22 cellular contexts compared by ENCODE assay signal in genomic region chr1:89779541-89779940, GRCh38. TPM values are rescaled to one million over a fixed set of nuclear protein-coding genes. Genes with fewer than 3 reads are reported as not detected.
DNase-seq lines count a peak whose midpoint lies in the region; ATAC-seq and TF ChIP-seq lines count a peak whose summit lies in the region.
"Had no signal": no experiment of that assay in that cellular context is flagged by ENCODE, and none has a peak within 500 bp of the region (broad histone marks: within the 10 kb centered on the region; RNA-seq: fewer than 3 reads in every experiment).

No MANE protein-coding gene starts in this region.

- H3K4me1 ChIP-seq in GM23338 (ENCODE audit: insufficient read depth): no peaks in the 10 kb centered on the region

- H3F3A ChIP-seq in GM23338 (replicated peaks; ENCODE audit: low read depth): no peaks in the 10 kb centered on the region

- H4K20me1 ChIP-seq in GM23338 (replicated peaks; ENCODE audit: insufficient read depth): no peaks in the 10 kb centered on the region

- H3K4me1 Mint-ChIP-seq in activated CD8-positive, alpha-beta T cell treated with anti-CD3 and anti-CD28 coated beads for 36 hours (ENCODE audit: low read depth): peaks cover 58% of the 10 kb centered on the region
- peaks cover 35% of the 10 kb centered on the region for H3K4me1 Mint-ChIP-seq in activated CD8-positive, alpha-beta T cell treated with anti-CD3 and anti-CD28 coated beads, Interleukin-2, amount 10 ng/mL, durations not matched to agents 7 days and 5 days (ENCODE audit: low read depth)
- peaks cover 3% of the 10 kb centered on the region; the same call in 2 of the 3 replicates for H3K4me1 Mint-ChIP-seq in GM23338
- H3K4me1 Mint-ChIP-seq in activated T-helper 2 cell treated with anti-CD3 and anti-CD28 coated beads, Interferon-gamma antibody, Interleukin-2, Interleukin-4, amounts not matched to agents 10 μg/mL and 5 μg/mL and 100 μg/mL, durations not matched to agents 14 hours and 24 hours and 36 hours (ENCODE audit: low read depth): peaks cover 46% of the 10 kb centered on the region

- POLR2A ChIA-PET in activated CD8-positive, alpha-beta T cell treated with anti-CD3 and anti-CD28 coated beads for 36 hours (lab: Charles Lee): interaction anchor here (3.0 kb wide), 1 partner anchor 16 kb away, joined by 15 read pairs; no protein-coding TSS in a partner anchor
- POLR2A ChIA-PET in activated CD8-positive, alpha-beta T cell treated with anti-CD3 and anti-CD28 coated beads, Interleukin-2, amount 10 ng/mL, durations not matched to agents 7 days and 5 days (lab: Charles Lee): no interaction called here

- peak overlapping the region; percentile 32; the same call in 1 of the 2 replicates for H2AFZ ChIP-seq in GM23338

- no peak overlapping the region for H3K4me3 Mint-ChIP-seq in activated CD8-positive, alpha-beta T cell treated with anti-CD3 and anti-CD28 coated beads for 36 hours
- H3K4me3 Mint-ChIP-seq in activated CD8-positive, alpha-beta T cell treated with anti-CD3 and anti-CD28 coated beads, Interleukin-2, amount 10 ng/mL, durations not matched to agents 7 days and 5 days: no peak overlapping the region
- no peak overlapping the region for H3K4me3 Mint-ChIP-seq in GM23338
- H3K4me3 Mint-ChIP-seq in activated T-helper 2 cell treated with anti-CD3 and anti-CD28 coated beads, Interferon-gamma antibody, Interleukin-2, Interleukin-4, amounts not matched to agents 10 μg/mL and 5 μg/mL and 100 μg/mL, durations not matched to agents 14 hours and 24 hours and 36 hours (ENCODE audit: low read depth): no peak overlapping the region
- H3K4me3 Mint-ChIP-seq: CD4-positive, alpha-beta memory T cell; IgD-negative memory B cell had no signal

- H3K27ac ChIP-seq in GM23338 (ENCODE audit: low read depth): no peak overlapping the region
- H3K27ac ChIP-seq: A549 had no signal

- intact Hi-C loops in activated CD8-positive, alpha-beta T cell treated with anti-CD3 and anti-CD28 coated beads for 36 hours (cut with micrococcal nuclease): no loop called here
- intact Hi-C loops in activated T-helper 2 cell treated with anti-CD3 and anti-CD28 coated beads, Interferon-gamma antibody, Interleukin-2, Interleukin-4, amounts not matched to agents 10 μg/mL and 5 μg/mL and 100 μg/mL, durations not matched to agents 14 hours and 24 hours and 36 hours (cut with micrococcal nuclease): no loop called here

- H3K79me2 ChIP-seq in GM23338 (replicated peaks; ENCODE audit: insufficient read depth): no peaks in the 10 kb centered on the region

- no peak overlapping the region for H3K4me3 ChIP-seq in GM23338
- H3K4me3 ChIP-seq: A549, HAP-1, MG63 had no signal

- H3K4me2 ChIP-seq in GM23338: no peak overlapping the region
- H3K4me2 ChIP-seq: A549 had no signal

- no peaks in the 10 kb centered on the region for H3K27me3 ChIP-seq in GM23338 (ENCODE audit: insufficient read depth)
- H3K27me3 ChIP-seq: MG63 had no signal

- CTCF ChIA-PET in activated CD8-positive, alpha-beta T cell treated with anti-CD3 and anti-CD28 coated beads for 36 hours (lab: Charles Lee): interaction anchor here (1.0 to 5.7 kb wide), 5 partner anchors 17 to 208 kb away, joined by 3 to 50 read pairs (median 11); no protein-coding TSS in a partner anchor
- CTCF ChIA-PET in activated CD8-positive, alpha-beta T cell treated with anti-CD3 and anti-CD28 coated beads, Interleukin-2, amount 10 ng/mL, durations not matched to agents 7 days and 5 days (lab: Charles Lee): interaction anchor here (1.1 to 6.0 kb wide), 6 partner anchors 16 to 310 kb away, joined by 4 to 63 read pairs (median 17); no protein-coding TSS in a partner anchor

- H3K36me3 ChIP-seq in GM23338 (ENCODE audit: insufficient read depth): no peaks in the 10 kb centered on the region
- H3K36me3 ChIP-seq: HAP-1, MG63 had no signal

- peak overlapping the region; percentile 93 for H3K27ac Mint-ChIP-seq in activated CD8-positive, alpha-beta T cell treated with anti-CD3 and anti-CD28 coated beads for 36 hours
- no peak overlapping the region for H3K27ac Mint-ChIP-seq in activated CD8-positive, alpha-beta T cell treated with anti-CD3 and anti-CD28 coated beads, Interleukin-2, amount 10 ng/mL, durations not matched to agents 7 days and 5 days
- H3K27ac Mint-ChIP-seq in GM23338: no peak overlapping the region
- H3K27ac Mint-ChIP-seq in activated T-helper 2 cell treated with anti-CD3 and anti-CD28 coated beads, Interferon-gamma antibody, Interleukin-2, Interleukin-4, amounts not matched to agents 10 μg/mL and 5 μg/mL and 100 μg/mL, durations not matched to agents 14 hours and 24 hours and 36 hours: peak overlapping the region; percentile 64
- H3K27ac Mint-ChIP-seq: IgD-negative memory B cell had no signal

- no peaks in the 10 kb centered on the region for H3K9me2 ChIP-seq in GM23338 (ENCODE audit: insufficient read depth)

- TF ChIP-seq CTCF in activated CD8-positive, alpha-beta T cell treated with anti-CD3 and anti-CD28 coated beads for 36 hours (IDR thresholded peaks at IDR 0.05): no peak
- no peak for TF ChIP-seq CTCF in GM23338 (conservative IDR thresholded peaks at IDR 0.05; ENCODE audit: low read depth in 2 of 2)

- no peaks in the 10 kb centered on the region for H3K9me3 Mint-ChIP-seq in activated CD8-positive, alpha-beta T cell treated with anti-CD3 and anti-CD28 coated beads for 36 hours
- H3K9me3 Mint-ChIP-seq in activated CD8-positive, alpha-beta T cell treated with anti-CD3 and anti-CD28 coated beads, Interleukin-2, amount 10 ng/mL, durations not matched to agents 7 days and 5 days (ENCODE audit: insufficient read depth): no peaks in the 10 kb centered on the region
- no peaks in the 10 kb centered on the region; the same call in 2 of the 3 replicates for H3K9me3 Mint-ChIP-seq in GM23338
- no peaks in the 10 kb centered on the region for H3K9me3 Mint-ChIP-seq in activated T-helper 2 cell treated with anti-CD3 and anti-CD28 coated beads, Interferon-gamma antibody, Interleukin-2, Interleukin-4, amounts not matched to agents 10 μg/mL and 5 μg/mL and 100 μg/mL, durations not matched to agents 14 hours and 24 hours and 36 hours
- H3K9me3 Mint-ChIP-seq: IgD-negative memory B cell had no signal

- ATAC-seq in activated CD8-positive, alpha-beta T cell treated with anti-CD3 and anti-CD28 coated beads for 36 hours: no peak
- no peak for ATAC-seq in activated CD8-positive, alpha-beta T cell treated with anti-CD3 and anti-CD28 coated beads, Interleukin-2, amount 10 ng/mL, durations not matched to agents 7 days and 5 days
- ATAC-seq in GM23338: no peak

- peak; percentile 66 for DNase-seq in activated CD8-positive, alpha-beta T cell treated with anti-CD3 and anti-CD28 coated beads for 36 hours
- no peak for DNase-seq in activated CD8-positive, alpha-beta T cell treated with anti-CD3 and anti-CD28 coated beads, Interleukin-2, amount 10 ng/mL, durations not matched to agents 7 days and 5 days
- no peak for DNase-seq in GM23338 (ENCODE audit: low spot score)
- DNase-seq in activated T-helper 2 cell treated with anti-CD3 and anti-CD28 coated beads, Interferon-gamma antibody, Interleukin-2, Interleukin-4, amounts not matched to agents 10 μg/mL and 5 μg/mL and 100 μg/mL, durations not matched to agents 14 hours and 24 hours and 36 hours (ENCODE audit: low spot score): no peak
- peak; percentile 40 to 56 for DNase-seq in stimulated activated CD4-positive, alpha-beta T cell treated with anti-CD3 and anti-CD28 coated beads, Interleukin-2, amount 100 ng/mL, for 24 hours
- DNase-seq in T1000 (lab: John Stamatoyannopoulos, UW): no peak
- DNase-seq in KG1 (lab: John Stamatoyannopoulos, UW): no peak
- DNase-seq: CD4-positive, alpha-beta memory T cell; DMS153; GF-D8; Kasumi-1; MG63; NCI-H1048; NCI-H1436; NCI-H1930; NCI-H226; NCI-H524; NCI-H82; OCI-M1 had no signal

- peaks cover 6% of the 10 kb centered on the region for H3K36me3 Mint-ChIP-seq in activated CD8-positive, alpha-beta T cell treated with anti-CD3 and anti-CD28 coated beads for 36 hours (ENCODE audit: low read depth)
- H3K36me3 Mint-ChIP-seq in activated CD8-positive, alpha-beta T cell treated with anti-CD3 and anti-CD28 coated beads, Interleukin-2, amount 10 ng/mL, durations not matched to agents 7 days and 5 days (ENCODE audit: low read depth): no peaks in the 10 kb centered on the region
- H3K36me3 Mint-ChIP-seq in GM23338 (ENCODE audit: low read depth): no peaks in the 10 kb centered on the region
- no peaks in the 10 kb centered on the region for H3K36me3 Mint-ChIP-seq in activated T-helper 2 cell treated with anti-CD3 and anti-CD28 coated beads, Interferon-gamma antibody, Interleukin-2, Interleukin-4, amounts not matched to agents 10 μg/mL and 5 μg/mL and 100 μg/mL, durations not matched to agents 14 hours and 24 hours and 36 hours (ENCODE audit: low read depth)
- H3K36me3 Mint-ChIP-seq: CD4-positive, alpha-beta memory T cell; IgD-negative memory B cell had no signal

- no peaks in the 10 kb centered on the region for H3K27me3 Mint-ChIP-seq in activated CD8-positive, alpha-beta T cell treated with anti-CD3 and anti-CD28 coated beads for 36 hours
- H3K27me3 Mint-ChIP-seq in activated CD8-positive, alpha-beta T cell treated with anti-CD3 and anti-CD28 coated beads, Interleukin-2, amount 10 ng/mL, durations not matched to agents 7 days and 5 days (ENCODE audit: low read depth): no peaks in the 10 kb centered on the region
- no peaks in the 10 kb centered on the region for H3K27me3 Mint-ChIP-seq in GM23338 (ENCODE audit: insufficient read depth, low read depth, poor library complexity)
- H3K27me3 Mint-ChIP-seq in activated T-helper 2 cell treated with anti-CD3 and anti-CD28 coated beads, Interferon-gamma antibody, Interleukin-2, Interleukin-4, amounts not matched to agents 10 μg/mL and 5 μg/mL and 100 μg/mL, durations not matched to agents 14 hours and 24 hours and 36 hours (ENCODE audit: low read depth): no peaks in the 10 kb centered on the region
- H3K27me3 Mint-ChIP-seq: CD4-positive, alpha-beta memory T cell had no signal

TF ChIP-seq in GM23338, 12 proteins besides CTCF, POLR2A, EP300 and RAD21 (continues in another document):
- no peak for TF ChIP-seq JUNB (IDR thresholded peaks at IDR 0.05; ENCODE audit: unreplicated experiment)
- TF ChIP-seq EZH2 (IDR thresholded peaks at IDR 0.05; ENCODE audit: low read depth, unreplicated experiment): no peak

RNA-seq across cellular contexts. Expression of gene LRRC8D, which starts 41.3 kb away (rescaled TPM):
- 10 to 100 TPM; 26.3 to 27.5 TPM for total RNA-seq in activated CD8-positive, alpha-beta T cell treated with anti-CD3 and anti-CD28 coated beads for 36 hours
- total RNA-seq in activated CD8-positive, alpha-beta T cell treated with anti-CD3 and anti-CD28 coated beads, Interleukin-2, amount 10 ng/mL, durations not matched to agents 7 days and 5 days: 10 to 100 TPM; 23.9 to 25.7 TPM
- 48.1 and 48.8 TPM in 2 replicates for total RNA-seq in GM23338 (2014; rRNA removed; shearing (Covaris generic))
- 22.4 and 23.6 TPM in 2 replicates for polyA plus RNA-seq in GM23338 (2016; fragmentation: Nextera tagmentation; extraction: Ambion mirVana)
- total RNA-seq in activated T-helper 2 cell treated with anti-CD3 and anti-CD28 coated beads, Interferon-gamma antibody, Interleukin-2, Interleukin-4, amounts not matched to agents 10 μg/mL and 5 μg/mL and 100 μg/mL, durations not matched to agents 14 hours and 24 hours and 36 hours: 28.6 and 33.3 TPM in 2 replicates

Comparison
In these comparisons a context has a peak if more than half of its experiments do, and no peak if none do; other contexts are left out.
1. DNase-seq: peak in activated CD8-positive, alpha-beta T cell treated with anti-CD3 and anti-CD28 coated beads for 36 hours (single experiment) and stimulated activated CD4-positive, alpha-beta T cell treated with anti-CD3 and anti-CD28 coated beads, Interleukin-2, amount 100 ng/mL, for 24 hours (2 of 2); none in activated CD8-positive, alpha-beta T cell treated with anti-CD3 and anti-CD28 coated beads, Interleukin-2, amount 10 ng/mL, durations not matched to agents 7 days and 5 days (single experiment), GM23338 (single experiment), activated T-helper 2 cell treated with anti-CD3 and anti-CD28 coated beads, Interferon-gamma antibody, Interleukin-2, Interleukin-4, amounts not matched to agents 10 μg/mL and 5 μg/mL and 100 μg/mL, durations not matched to agents 14 hours and 24 hours and 36 hours (single experiment), T1000 (single experiment) and KG1 (single experiment).
2. H3K27ac Mint-ChIP-seq: peak in activated CD8-positive, alpha-beta T cell treated with anti-CD3 and anti-CD28 coated beads for 36 hours (single experiment) and activated T-helper 2 cell treated with anti-CD3 and anti-CD28 coated beads, Interferon-gamma antibody, Interleukin-2, Interleukin-4, amounts not matched to agents 10 μg/mL and 5 μg/mL and 100 μg/mL, durations not matched to agents 14 hours and 24 hours and 36 hours (single experiment); none in activated CD8-positive, alpha-beta T cell treated with anti-CD3 and anti-CD28 coated beads, Interleukin-2, amount 10 ng/mL, durations not matched to agents 7 days and 5 days (single experiment) and GM23338 (single experiment).